10 cellular contexts compared by ENCODE assay signal in the genomic region with DNA sequence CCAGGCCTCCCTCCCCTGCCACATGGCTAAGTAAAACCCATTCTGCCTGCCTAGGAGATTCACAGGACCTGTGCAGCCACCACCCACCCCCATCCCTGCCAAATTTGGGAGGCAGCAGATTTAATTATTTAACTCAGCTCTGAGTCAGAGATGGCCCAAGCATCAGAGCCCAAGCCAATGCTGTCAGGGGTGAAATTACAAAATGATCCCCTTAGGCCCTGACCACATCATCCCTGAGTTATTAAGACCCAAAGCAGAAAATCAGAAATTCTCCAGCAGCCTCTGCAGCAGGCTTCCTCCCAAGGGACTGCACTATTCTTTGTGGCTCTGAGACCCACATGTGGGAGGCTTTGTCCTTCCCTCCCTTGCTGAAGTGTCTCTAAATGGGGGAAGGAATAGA. TPM values are rescaled to one million over a fixed set of nuclear protein-coding genes. Genes with fewer than 3 reads are reported as not detected.
DNase-seq lines count a peak whose midpoint lies in the region; ATAC-seq and TF ChIP-seq lines count a peak whose summit lies in the region.
"Had no signal": no experiment of that assay in that cellular context is flagged by ENCODE, and none has a peak within 500 bp of the region (broad histone marks: within the 10 kb centered on the region; RNA-seq: fewer than 3 reads in every experiment).

No MANE protein-coding gene starts in this region.

- H3K27me3 Mint-ChIP-seq in nephron progenitor cell (ENCODE audit: low read depth, poor library complexity) = peaks cover 24% of the 10 kb centered on the region
- H3K27me3 Mint-ChIP-seq in activated naive CD4-positive, alpha-beta T cell treated with anti-CD3 and anti-CD28 coated beads, Interleukin-2, amount 10 ng/mL, durations not matched to agents 7 days and 5 days = no peaks in the 10 kb centered on the region

- H3K36me3 Mint-ChIP-seq in nephron progenitor cell (ENCODE audit: low read depth) = no peaks in the 10 kb centered on the region
- H3K36me3 Mint-ChIP-seq in activated naive CD4-positive, alpha-beta T cell treated with anti-CD3 and anti-CD28 coated beads, Interleukin-2, amount 10 ng/mL, durations not matched to agents 7 days and 5 days = peaks cover 6% of the 10 kb centered on the region

- no peaks in the 10 kb centered on the region for H3K36me3 ChIP-seq in psoas muscle (ENCODE audit: insufficient read depth in 1 of 2, low read depth in 1 of 2)

- no peak overlapping the region for H3K27ac Mint-ChIP-seq in nephron progenitor cell
- no peak overlapping the region for H3K27ac Mint-ChIP-seq in activated naive CD4-positive, alpha-beta T cell treated with anti-CD3 and anti-CD28 coated beads, Interleukin-2, amount 10 ng/mL, durations not matched to agents 7 days and 5 days

- no peak overlapping the region for H3K4me3 ChIP-seq in foreskin fibroblast (ENCODE audit: low read depth in 1 of 2, low read length in 2 of 2)
- H3K4me3 ChIP-seq in psoas muscle = no peak overlapping the region

- no peaks in the 10 kb centered on the region for H3K9me3 ChIP-seq in psoas muscle

- DNase-seq in Daoy (ENCODE audit: low read depth) = peak; percentile 80
- DNase-seq in foreskin fibroblast = peak; percentile 93 to 97
- DNase-seq in psoas muscle = peak; percentile 61 to 78
- DNase-seq in nephron progenitor cell = no peak
- DNase-seq in GM10248 (ENCODE audit: extremely low spot score) = no peak
- no peak for DNase-seq in activated naive CD4-positive, alpha-beta T cell treated with anti-CD3 and anti-CD28 coated beads, Interleukin-2, amount 10 ng/mL, durations not matched to agents 7 days and 5 days
- DNase-seq: effector memory CD4-positive, alpha-beta T cell; NCI-H1092 treated with DMSO at 0.1 percent for 48 hours had no signal

- ATAC-seq in SK-N-SH treated with all-trans-retinoic acid at 6 μM for 48 hours = peak; percentile 59
- ATAC-seq in psoas muscle = peak; percentile 49 to 65 (median 52)
- no peak for ATAC-seq in HG03095 (IDR thresholded peaks at IDR 0.05; ENCODE audit: unreplicated experiment)

- peaks cover 14% of the 10 kb centered on the region for H3K4me1 ChIP-seq in psoas muscle

- H3K9me3 Mint-ChIP-seq in nephron progenitor cell = no peaks in the 10 kb centered on the region
- H3K9me3 Mint-ChIP-seq in activated naive CD4-positive, alpha-beta T cell treated with anti-CD3 and anti-CD28 coated beads, Interleukin-2, amount 10 ng/mL, durations not matched to agents 7 days and 5 days = no peaks in the 10 kb centered on the region

- POLR2A ChIA-PET in GM10248 (lab: Yijun Ruan, JAX) = no interaction called here

- CTCF ChIA-PET in GM10248 (lab: Yijun Ruan, JAX) = interaction anchor here (2.1 to 2.3 kb wide), 2 partner anchors 23 to 37 kb away, joined by 7 to 9 read pairs; no protein-coding TSS in a partner anchor
- CTCF ChIA-PET in activated naive CD4-positive, alpha-beta T cell treated with anti-CD3 and anti-CD28 coated beads, Interleukin-2, amount 10 ng/mL, durations not matched to agents 7 days and 5 days (lab: Charles Lee) = interaction anchor here (2.4 kb wide), 1 partner anchor 103 kb away, joined by 8 read pairs; no protein-coding TSS in a partner anchor

- TF ChIP-seq CTCF in foreskin fibroblast (IDR thresholded peaks at IDR 0.05; ENCODE audit: low read depth, low read length) (no peak), psoas muscle (IDR thresholded peaks at IDR 0.05) (no peak), nephron progenitor cell (IDR thresholded peaks at IDR 0.05) (no peak), GM10248 (IDR thresholded peaks at IDR 0.05; ENCODE audit: control extremely low read depth, extremely low read depth, low read depth, missing control alignments) (no peak)

- no peaks in the 10 kb centered on the region for H3K27me3 ChIP-seq in psoas muscle (ENCODE audit: insufficient read depth in 3 of 3, low read length in 2 of 3)

- intact Hi-C loops in psoas muscle (cut with DNase I) = no loop called here

- no peak overlapping the region for H3K4me3 Mint-ChIP-seq in nephron progenitor cell
- H3K4me3 Mint-ChIP-seq in activated naive CD4-positive, alpha-beta T cell treated with anti-CD3 and anti-CD28 coated beads, Interleukin-2, amount 10 ng/mL, durations not matched to agents 7 days and 5 days = no peak overlapping the region

- peaks cover 11% of the 10 kb centered on the region for H3K4me1 Mint-ChIP-seq in nephron progenitor cell
- H3K4me1 Mint-ChIP-seq in activated naive CD4-positive, alpha-beta T cell treated with anti-CD3 and anti-CD28 coated beads, Interleukin-2, amount 10 ng/mL, durations not matched to agents 7 days and 5 days = peaks cover 69% of the 10 kb centered on the region

- H3K27ac ChIP-seq in psoas muscle = no peak overlapping the region

TF ChIP-seq in SK-N-SH treated with all-trans-retinoic acid at 6 μM for 48 hours, 23 proteins besides CTCF, POLR2A, EP300 and RAD21:
- TF ChIP-seq ZNF8 (CRISPR knock-in tag; IDR thresholded peaks at IDR 0.05) = no peak
- TF ChIP-seq, protein P1, sequence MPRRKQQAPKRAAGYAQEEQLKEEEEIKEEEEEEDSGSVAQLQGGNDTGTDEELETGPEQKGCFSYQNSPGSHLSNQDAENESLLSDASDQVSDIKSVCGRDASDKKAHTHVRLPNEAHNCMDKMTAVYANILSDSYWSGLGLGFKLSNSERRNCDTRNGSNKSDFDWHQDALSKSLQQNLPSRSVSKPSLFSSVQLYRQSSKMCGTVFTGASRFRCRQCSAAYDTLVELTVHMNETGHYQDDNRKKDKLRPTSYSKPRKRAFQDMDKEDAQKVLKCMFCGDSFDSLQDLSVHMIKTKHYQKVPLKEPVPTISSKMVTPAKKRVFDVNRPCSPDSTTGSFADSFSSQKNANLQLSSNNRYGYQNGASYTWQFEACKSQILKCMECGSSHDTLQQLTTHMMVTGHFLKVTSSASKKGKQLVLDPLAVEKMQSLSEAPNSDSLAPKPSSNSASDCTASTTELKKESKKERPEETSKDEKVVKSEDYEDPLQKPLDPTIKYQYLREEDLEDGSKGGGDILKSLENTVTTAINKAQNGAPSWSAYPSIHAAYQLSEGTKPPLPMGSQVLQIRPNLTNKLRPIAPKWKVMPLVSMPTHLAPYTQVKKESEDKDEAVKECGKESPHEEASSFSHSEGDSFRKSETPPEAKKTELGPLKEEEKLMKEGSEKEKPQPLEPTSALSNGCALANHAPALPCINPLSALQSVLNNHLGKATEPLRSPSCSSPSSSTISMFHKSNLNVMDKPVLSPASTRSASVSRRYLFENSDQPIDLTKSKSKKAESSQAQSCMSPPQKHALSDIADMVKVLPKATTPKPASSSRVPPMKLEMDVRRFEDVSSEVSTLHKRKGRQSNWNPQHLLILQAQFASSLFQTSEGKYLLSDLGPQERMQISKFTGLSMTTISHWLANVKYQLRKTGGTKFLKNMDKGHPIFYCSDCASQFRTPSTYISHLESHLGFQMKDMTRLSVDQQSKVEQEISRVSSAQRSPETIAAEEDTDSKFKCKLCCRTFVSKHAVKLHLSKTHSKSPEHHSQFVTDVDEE (CRISPR knock-in tag; IDR thresholded peaks at IDR 0.05) = no peak
- TF ChIP-seq ESRRG (CRISPR knock-in tag; IDR thresholded peaks at IDR 0.05) = no peak
- TF ChIP-seq PPARA (CRISPR knock-in tag; IDR thresholded peaks at IDR 0.05; ENCODE audit: borderline replicate concordance) = no peak
- TF ChIP-seq RARB (CRISPR knock-in tag; IDR thresholded peaks at IDR 0.05) = no peak
- no peak for TF ChIP-seq BACH2 (CRISPR knock-in tag; IDR thresholded peaks at IDR 0.05; ENCODE audit: borderline replicate concordance)
- TF ChIP-seq, protein P2, sequence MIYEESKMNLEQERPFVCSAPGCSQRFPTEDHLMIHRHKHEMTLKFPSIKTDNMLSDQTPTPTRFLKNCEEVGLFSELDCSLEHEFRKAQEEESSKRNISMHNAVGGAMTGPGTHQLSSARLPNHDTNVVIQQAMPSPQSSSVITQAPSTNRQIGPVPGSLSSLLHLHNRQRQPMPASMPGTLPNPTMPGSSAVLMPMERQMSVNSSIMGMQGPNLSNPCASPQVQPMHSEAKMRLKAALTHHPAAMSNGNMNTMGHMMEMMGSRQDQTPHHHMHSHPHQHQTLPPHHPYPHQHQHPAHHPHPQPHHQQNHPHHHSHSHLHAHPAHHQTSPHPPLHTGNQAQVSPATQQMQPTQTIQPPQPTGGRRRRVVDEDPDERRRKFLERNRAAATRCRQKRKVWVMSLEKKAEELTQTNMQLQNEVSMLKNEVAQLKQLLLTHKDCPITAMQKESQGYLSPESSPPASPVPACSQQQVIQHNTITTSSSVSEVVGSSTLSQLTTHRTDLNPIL (CRISPR knock-in tag; IDR thresholded peaks at IDR 0.05; ENCODE audit: low read depth) = no peak
- TF ChIP-seq CSDC2 (CRISPR knock-in tag; IDR thresholded peaks at IDR 0.05) = no peak

RNA-seq across cellular contexts. Expression of a gene that starts 52.8 kb away (rescaled TPM):
- 52.0 and 58.0 TPM in 2 replicates for total RNA-seq in Daoy (2014; rRNA removed; shearing (Covaris generic))
- total RNA-seq in psoas muscle = 10 to 100 TPM; 44.3 to 89.8 (median 63.9) TPM
- 10 to 100 TPM; 45.0 to 54.0 (median 46.1) TPM for polyA plus RNA-seq in psoas muscle

Comparison
In these comparisons a context has a peak if more than half of its experiments do, and no peak if none do; other contexts are left out.
1. DNase-seq: peak in Daoy (single experiment), foreskin fibroblast (2 of 2) and psoas muscle (2 of 2); none in nephron progenitor cell (single experiment), GM10248 (single experiment) and activated naive CD4-positive, alpha-beta T cell treated with anti-CD3 and anti-CD28 coated beads, Interleukin-2, amount 10 ng/mL, durations not matched to agents 7 days and 5 days (single experiment).